8 cellular contexts compared by ENCODE assay signal in the genomic region with DNA sequence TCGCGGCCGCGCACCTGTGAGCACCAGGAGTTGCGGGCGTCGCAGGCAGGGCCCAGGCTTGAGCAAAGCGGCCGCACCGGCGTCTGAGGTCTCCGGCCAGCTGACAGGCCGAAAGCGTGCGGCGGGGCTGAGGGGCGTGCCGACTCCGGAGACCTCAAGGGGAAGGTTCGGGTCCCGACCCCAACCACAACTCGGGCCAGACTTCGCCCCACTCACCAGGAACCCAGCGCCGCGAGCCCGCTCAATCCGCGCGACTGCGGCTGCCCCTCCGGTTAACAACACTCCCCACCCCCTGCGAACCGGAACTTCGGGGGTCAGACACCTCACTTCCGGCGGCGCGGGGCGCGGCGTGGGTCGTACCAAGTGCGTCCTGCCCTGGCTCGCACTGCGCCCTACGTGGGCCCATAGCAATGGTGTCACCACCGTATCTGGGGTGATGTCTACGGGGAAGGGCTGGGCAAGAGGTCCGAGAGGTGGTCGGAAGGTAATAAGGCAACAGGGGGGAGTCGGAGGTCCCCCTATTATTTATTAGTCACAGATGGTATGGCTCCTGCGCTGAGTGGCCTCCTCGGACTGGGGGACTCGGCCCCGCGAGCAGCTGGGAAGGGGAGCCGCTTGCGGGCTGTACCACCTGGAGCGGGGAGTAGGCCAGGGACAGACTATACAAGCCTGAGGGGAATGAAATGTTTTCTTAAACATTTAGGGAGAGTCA.
DNase-seq lines count a peak whose midpoint lies in the region; ATAC-seq and TF ChIP-seq lines count a peak whose summit lies in the region.

Gene SYVN1, minus strand, starts transcription at position 280 of the 712 bp plus-strand sequence. CDS start 918 bp downstream, outside the sequence.

- peak; percentile 93 for TF ChIP-seq POLR2A in GM19193 (IDR thresholded peaks at IDR 0.05; ENCODE audit: extremely low read depth, insufficient read depth, insufficient read length)

- DNase-seq in AG20443 (ENCODE audit: low spot score) (peak; percentile 95), NCI-H510A treated with DMSO at 0.1 percent for 48 hours (lab: John Stamatoyannopoulos, UW) (peak; percentile 94), left kidney (ENCODE audit: low read depth, low spot score) (peak; percentile 96)
- peak; percentile 91 to 92 for DNase-seq in activated CD4-positive, alpha-beta T cell treated with anti-CD3 and anti-CD28 coated beads for 4 hours
- DNase-seq in stimulated activated CD4-positive, alpha-beta T cell treated with anti-CD3 and anti-CD28 coated beads, Interleukin-2, amount 100 ng/mL, for 24 hours, result peak; percentile 92 to 94

- ATAC-seq in HG03432 (IDR thresholded peaks at IDR 0.05; ENCODE audit: unreplicated experiment), result peak; percentile 66

- peak within 1 kb of the TSS; percentile 99 for H3K27ac ChIP-seq in cingulate gyrus (ENCODE audit: low read depth, low read length)

Comparison
In these comparisons a context has a peak if more than half of its experiments do, and no peak if none do; other contexts are left out.
1. Peak in every context shown above with its lines: DNase-seq, ATAC-seq and H3K27ac ChIP-seq.